1 cellular context compared by ENCODE assay signal in genomic region chr17:80036715-80037477, GRCh38.
A peak's percentile ranks its signal among the peaks of the same experiment; 100 is the strongest.
TF ChIP-seq lines count a peak whose summit lies in the region.

No MANE protein-coding gene starts in this region.

TF ChIP-seq in HepG2, 621 proteins besides CTCF, POLR2A, EP300 and RAD21 (continued from another document and continues in another):
- TF ChIP-seq, protein P1, sequence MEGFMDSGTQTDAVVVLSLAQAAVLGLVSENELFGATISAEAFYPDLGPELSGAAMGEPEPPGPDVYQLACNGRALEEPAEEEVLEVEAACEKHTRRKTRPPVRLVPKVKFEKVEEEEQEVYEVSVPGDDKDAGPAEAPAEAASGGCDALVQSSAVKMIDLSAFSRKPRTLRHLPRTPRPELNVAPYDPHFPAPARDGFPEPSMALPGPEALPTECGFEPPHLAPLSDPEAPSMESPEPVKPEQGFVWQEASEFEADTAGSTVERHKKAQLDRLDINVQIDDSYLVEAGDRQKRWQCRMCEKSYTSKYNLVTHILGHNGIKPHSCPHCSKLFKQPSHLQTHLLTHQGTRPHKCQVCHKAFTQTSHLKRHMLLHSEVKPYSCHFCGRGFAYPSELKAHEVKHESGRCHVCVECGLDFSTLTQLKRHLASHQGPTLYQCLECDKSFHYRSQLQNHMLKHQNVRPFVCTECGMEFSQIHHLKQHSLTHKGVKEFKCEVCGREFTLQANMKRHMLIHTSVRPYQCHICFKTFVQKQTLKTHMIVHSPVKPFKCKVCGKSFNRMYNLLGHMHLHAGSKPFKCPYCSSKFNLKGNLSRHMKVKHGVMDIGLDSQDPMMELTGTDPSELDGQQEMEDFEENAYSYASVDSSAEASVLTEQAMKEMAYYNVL (CRISPR knock-in tag; IDR thresholded peaks at IDR 0.05; ENCODE audit: borderline replicate concordance): 0 out of 2 replicates have a peak, but pooled peaks have one; percentile 21
- TF ChIP-seq ZBTB38 (CRISPR knock-in tag; IDR thresholded peaks at IDR 0.05) (peak; percentile 48), ETV6 (CRISPR knock-in tag; conservative IDR thresholded peaks at IDR 0.05) (no peak), HNF4A (CRISPR knock-in tag; IDR thresholded peaks at IDR 0.05) (0 out of 2 replicates have a peak, but pooled peaks have one; percentile 22), JUND (CRISPR knock-in tag; IDR thresholded peaks at IDR 0.05) (0 out of 2 replicates have a peak, but pooled peaks have one; percentile 3), GATA4 (IDR thresholded peaks at IDR 0.05; ENCODE audit: borderline replicate concordance, low read depth) (no peak), GPBP1L1 (CRISPR knock-in tag; IDR thresholded peaks at IDR 0.05) (no peak), ZNF572 (CRISPR knock-in tag; IDR thresholded peaks at IDR 0.05) (peak; percentile 45; the same call in 1 of the 2 replicates), NPAS2 (CRISPR knock-in tag; IDR thresholded peaks at IDR 0.05; ENCODE audit: borderline replicate concordance) (no peak), HOXA9 (CRISPR knock-in tag; IDR thresholded peaks at IDR 0.05; ENCODE audit: borderline replicate concordance) (no peak), GFI1 (CRISPR knock-in tag; IDR thresholded peaks at IDR 0.05; ENCODE audit: borderline replicate concordance) (peak; percentile 53; the same call in 1 of the 2 replicates), ZNF619 (CRISPR knock-in tag; IDR thresholded peaks at IDR 0.05) (no peak), HOXD1 (CRISPR knock-in tag; IDR thresholded peaks at IDR 0.05) (peak; percentile 11; the same call in 1 of the 2 replicates), SP1 (IDR thresholded peaks at IDR 0.05) (no peak), SP1 (CRISPR knock-in tag; IDR thresholded peaks at IDR 0.05) (no peak), EED (CRISPR knock-in tag; IDR thresholded peaks at IDR 0.05) (peak; percentile 11; the same call in 1 of the 2 replicates), ZNF530 (CRISPR knock-in tag; IDR thresholded peaks at IDR 0.05; ENCODE audit: low read depth) (peak; percentile 68), PBX2 (CRISPR knock-in tag; IDR thresholded peaks at IDR 0.05) (no peak), ZKSCAN1 (IDR thresholded peaks at IDR 0.05; ENCODE audit: low read length) (0 out of 2 replicates have a peak, but pooled peaks have one; percentile 11), MAFK (conservative IDR thresholded peaks at IDR 0.05 in 1 of 2, IDR thresholded peaks at IDR 0.05 in 1 of 2; ENCODE audit: low read length in 2 of 2) (no peak), HMGA1 (CRISPR knock-in tag; conservative IDR thresholded peaks at IDR 0.05) (no peak), ZNF883 (CRISPR knock-in tag; IDR thresholded peaks at IDR 0.05; ENCODE audit: not compliant biosample characterization) (no peak), ZNF30 (CRISPR knock-in tag; IDR thresholded peaks at IDR 0.05) (no peak), ZFP37 (CRISPR knock-in tag; IDR thresholded peaks at IDR 0.05; ENCODE audit: borderline replicate concordance) (no peak), CHCHD3 (CRISPR knock-in tag; IDR thresholded peaks at IDR 0.05) (peak; percentile 55; the same call in 1 of the 2 replicates), ZNF563 (CRISPR knock-in tag; IDR thresholded peaks at IDR 0.05) (peak; percentile 16; the same call in 1 of the 2 replicates)
- TF ChIP-seq, protein P2, sequence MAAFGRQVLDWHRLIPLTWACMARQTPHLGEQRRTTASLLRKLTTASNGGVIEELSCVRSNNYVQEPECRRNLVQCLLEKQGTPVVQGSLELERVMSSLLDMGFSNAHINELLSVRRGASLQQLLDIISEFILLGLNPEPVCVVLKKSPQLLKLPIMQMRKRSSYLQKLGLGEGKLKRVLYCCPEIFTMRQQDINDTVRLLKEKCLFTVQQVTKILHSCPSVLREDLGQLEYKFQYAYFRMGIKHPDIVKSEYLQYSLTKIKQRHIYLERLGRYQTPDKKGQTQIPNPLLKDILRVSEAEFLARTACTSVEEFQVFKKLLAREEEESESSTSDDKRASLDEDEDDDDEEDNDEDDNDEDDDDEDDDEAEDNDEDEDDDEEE (CRISPR knock-in tag; IDR thresholded peaks at IDR 0.05): 0 out of 2 replicates have a peak, but pooled peaks have one; percentile 42
- TF ChIP-seq, protein P3, sequence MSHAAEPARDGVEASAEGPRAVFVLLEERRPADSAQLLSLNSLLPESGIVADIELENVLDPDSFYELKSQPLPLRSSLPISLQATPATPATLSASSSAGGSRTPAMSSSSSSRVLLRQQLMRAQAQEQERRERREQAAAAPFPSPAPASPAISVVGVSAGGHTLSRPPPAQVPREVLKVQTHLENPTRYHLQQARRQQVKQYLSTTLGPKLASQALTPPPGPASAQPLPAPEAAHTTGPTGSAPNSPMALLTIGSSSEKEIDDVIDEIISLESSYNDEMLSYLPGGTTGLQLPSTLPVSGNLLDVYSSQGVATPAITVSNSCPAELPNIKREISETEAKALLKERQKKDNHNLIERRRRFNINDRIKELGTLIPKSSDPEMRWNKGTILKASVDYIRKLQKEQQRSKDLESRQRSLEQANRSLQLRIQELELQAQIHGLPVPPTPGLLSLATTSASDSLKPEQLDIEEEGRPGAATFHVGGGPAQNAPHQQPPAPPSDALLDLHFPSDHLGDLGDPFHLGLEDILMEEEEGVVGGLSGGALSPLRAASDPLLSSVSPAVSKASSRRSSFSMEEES (CRISPR knock-in tag; IDR thresholded peaks at IDR 0.05): 0 out of 2 replicates have a peak, but pooled peaks have one; percentile 5
- TF ChIP-seq, protein P4, sequence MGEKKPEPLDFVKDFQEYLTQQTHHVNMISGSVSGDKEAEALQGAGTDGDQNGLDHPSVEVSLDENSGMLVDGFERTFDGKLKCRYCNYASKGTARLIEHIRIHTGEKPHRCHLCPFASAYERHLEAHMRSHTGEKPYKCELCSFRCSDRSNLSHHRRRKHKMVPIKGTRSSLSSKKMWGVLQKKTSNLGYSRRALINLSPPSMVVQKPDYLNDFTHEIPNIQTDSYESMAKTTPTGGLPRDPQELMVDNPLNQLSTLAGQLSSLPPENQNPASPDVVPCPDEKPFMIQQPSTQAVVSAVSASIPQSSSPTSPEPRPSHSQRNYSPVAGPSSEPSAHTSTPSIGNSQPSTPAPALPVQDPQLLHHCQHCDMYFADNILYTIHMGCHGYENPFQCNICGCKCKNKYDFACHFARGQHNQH (CRISPR knock-in tag; IDR thresholded peaks at IDR 0.05): peak; percentile 1; the same call in 1 of the 2 replicates
- TF ChIP-seq, protein P5, sequence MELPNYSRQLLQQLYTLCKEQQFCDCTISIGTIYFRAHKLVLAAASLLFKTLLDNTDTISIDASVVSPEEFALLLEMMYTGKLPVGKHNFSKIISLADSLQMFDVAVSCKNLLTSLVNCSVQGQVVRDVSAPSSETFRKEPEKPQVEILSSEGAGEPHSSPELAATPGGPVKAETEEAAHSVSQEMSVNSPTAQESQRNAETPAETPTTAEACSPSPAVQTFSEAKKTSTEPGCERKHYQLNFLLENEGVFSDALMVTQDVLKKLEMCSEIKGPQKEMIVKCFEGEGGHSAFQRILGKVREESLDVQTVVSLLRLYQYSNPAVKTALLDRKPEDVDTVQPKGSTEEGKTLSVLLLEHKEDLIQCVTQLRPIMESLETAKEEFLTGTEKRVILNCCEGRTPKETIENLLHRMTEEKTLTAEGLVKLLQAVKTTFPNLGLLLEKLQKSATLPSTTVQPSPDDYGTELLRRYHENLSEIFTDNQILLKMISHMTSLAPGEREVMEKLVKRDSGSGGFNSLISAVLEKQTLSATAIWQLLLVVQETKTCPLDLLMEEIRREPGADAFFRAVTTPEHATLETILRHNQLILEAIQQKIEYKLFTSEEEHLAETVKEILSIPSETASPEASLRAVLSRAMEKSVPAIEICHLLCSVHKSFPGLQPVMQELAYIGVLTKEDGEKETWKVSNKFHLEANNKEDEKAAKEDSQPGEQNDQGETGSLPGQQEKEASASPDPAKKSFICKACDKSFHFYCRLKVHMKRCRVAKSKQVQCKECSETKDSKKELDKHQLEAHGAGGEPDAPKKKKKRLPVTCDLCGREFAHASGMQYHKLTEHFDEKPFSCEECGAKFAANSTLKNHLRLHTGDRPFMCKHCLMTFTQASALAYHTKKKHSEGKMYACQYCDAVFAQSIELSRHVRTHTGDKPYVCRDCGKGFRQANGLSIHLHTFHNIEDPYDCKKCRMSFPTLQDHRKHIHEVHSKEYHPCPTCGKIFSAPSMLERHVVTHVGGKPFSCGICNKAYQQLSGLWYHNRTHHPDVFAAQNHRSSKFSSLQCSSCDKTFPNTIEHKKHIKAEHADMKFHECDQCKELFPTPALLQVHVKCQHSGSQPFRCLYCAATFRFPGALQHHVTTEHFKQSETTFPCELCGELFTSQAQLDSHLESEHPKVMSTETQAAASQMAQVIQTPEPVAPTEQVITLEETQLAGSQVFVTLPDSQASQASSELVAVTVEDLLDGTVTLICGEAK (IDR thresholded peaks at IDR 0.05): no peak
- TF ChIP-seq, protein P5 (CRISPR knock-in tag; IDR thresholded peaks at IDR 0.05): peak; percentile 54; the same call in 1 of the 2 replicates
- TF ChIP-seq, protein P6, sequence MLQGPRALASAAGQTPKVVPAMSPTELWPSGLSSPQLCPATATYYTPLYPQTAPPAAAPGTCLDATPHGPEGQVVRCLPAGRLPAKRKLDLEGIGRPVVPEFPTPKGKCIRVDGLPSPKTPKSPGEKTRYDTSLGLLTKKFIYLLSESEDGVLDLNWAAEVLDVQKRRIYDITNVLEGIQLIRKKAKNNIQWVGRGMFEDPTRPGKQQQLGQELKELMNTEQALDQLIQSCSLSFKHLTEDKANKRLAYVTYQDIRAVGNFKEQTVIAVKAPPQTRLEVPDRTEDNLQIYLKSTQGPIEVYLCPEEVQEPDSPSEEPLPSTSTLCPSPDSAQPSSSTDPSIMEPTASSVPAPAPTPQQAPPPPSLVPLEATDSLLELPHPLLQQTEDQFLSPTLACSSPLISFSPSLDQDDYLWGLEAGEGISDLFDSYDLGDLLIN (CRISPR knock-in tag; IDR thresholded peaks at IDR 0.05; ENCODE audit: borderline replicate concordance): no peak
- TF ChIP-seq, protein P7, sequence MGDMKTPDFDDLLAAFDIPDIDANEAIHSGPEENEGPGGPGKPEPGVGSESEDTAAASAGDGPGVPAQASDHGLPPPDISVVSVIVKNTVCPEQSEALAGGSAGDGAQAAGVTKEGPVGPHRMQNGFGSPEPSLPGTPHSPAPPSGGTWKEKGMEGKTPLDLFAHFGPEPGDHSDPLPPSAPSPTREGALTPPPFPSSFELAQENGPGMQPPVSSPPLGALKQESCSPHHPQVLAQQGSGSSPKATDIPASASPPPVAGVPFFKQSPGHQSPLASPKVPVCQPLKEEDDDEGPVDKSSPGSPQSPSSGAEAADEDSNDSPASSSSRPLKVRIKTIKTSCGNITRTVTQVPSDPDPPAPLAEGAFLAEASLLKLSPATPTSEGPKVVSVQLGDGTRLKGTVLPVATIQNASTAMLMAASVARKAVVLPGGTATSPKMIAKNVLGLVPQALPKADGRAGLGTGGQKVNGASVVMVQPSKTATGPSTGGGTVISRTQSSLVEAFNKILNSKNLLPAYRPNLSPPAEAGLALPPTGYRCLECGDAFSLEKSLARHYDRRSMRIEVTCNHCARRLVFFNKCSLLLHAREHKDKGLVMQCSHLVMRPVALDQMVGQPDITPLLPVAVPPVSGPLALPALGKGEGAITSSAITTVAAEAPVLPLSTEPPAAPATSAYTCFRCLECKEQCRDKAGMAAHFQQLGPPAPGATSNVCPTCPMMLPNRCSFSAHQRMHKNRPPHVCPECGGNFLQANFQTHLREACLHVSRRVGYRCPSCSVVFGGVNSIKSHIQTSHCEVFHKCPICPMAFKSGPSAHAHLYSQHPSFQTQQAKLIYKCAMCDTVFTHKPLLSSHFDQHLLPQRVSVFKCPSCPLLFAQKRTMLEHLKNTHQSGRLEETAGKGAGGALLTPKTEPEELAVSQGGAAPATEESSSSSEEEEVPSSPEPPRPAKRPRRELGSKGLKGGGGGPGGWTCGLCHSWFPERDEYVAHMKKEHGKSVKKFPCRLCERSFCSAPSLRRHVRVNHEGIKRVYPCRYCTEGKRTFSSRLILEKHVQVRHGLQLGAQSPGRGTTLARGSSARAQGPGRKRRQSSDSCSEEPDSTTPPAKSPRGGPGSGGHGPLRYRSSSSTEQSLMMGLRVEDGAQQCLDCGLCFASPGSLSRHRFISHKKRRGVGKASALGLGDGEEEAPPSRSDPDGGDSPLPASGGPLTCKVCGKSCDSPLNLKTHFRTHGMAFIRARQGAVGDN (CRISPR knock-in tag; IDR thresholded peaks at IDR 0.05): peak; percentile 26
